In the genomic region with DNA sequence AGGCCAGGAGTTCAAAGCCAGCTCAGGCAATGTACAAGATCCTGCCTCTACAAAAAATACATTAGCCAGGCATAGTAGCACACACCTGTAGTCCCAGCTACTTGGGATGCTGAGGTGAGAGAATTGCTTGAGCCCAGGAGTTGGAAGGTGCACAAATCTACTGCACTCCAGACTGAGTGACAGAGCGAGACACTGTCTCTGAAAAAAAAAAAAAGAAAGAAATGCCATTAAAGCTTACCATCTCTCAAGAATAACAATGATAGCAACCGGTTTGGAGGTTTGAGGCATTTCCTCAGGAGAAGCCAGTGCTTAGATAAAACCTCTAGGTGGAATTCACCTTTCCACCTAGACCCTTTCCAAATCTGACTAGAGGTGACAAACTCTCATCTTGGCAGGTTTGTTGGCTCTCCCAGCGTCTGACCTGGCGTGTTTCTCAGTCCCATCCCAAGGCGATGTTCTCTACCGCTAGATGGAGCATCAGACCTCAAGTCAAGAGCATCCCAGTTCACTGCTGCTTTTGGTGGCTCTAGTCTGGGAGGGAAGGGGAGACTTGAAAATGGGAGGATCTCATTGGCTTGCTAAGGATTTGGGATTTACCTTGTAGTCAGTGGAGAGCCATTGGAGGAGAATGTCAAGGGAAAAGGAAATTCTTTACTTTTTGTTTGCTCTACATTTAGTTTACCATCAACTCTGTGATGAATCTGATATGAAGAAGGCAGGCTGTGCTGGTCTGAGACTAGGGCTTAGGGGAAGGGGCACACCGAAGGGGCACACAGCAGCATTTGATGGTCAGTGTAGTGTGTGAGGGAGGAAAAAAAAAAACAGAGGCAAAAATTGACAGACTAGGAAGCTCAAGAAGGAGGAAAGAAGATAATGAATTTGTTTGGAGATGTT, we compare ENCODE assay signal across 8 cellular contexts.
A peak's percentile ranks its signal among the peaks of the same experiment; 100 is the strongest.
DNase-seq lines count a peak whose midpoint lies in the region; ATAC-seq and TF ChIP-seq lines count a peak whose summit lies in the region.

No MANE protein-coding gene starts in this region.

- H3K36me3 Mint-ChIP-seq in T-helper 17 cell (ENCODE audit: low read depth), result peaks cover 7% of the 10 kb centered on the region

- H3K27me3 ChIP-seq in BE2C, result no peaks in the 10 kb centered on the region

- no peak overlapping the region for H3K4me3 Mint-ChIP-seq in T-helper 17 cell

- peaks cover 32% of the 10 kb centered on the region for H3K36me3 ChIP-seq in BE2C

- no peaks in the 10 kb centered on the region for H3K9me3 ChIP-seq in BE2C
- no peaks in the 10 kb centered on the region for H3K9me3 ChIP-seq in T-helper 17 cell (ENCODE audit: control insufficient read depth, low read length, poor library complexity, severe bottlenecking)

- no peak overlapping the region for H3K4me3 ChIP-seq in BE2C (ENCODE audit: low read depth, low read length)
- no peak overlapping the region for H3K4me3 ChIP-seq in choroid plexus epithelial cell (ENCODE audit: low read depth, low read length)

- peaks cover 15% of the 10 kb centered on the region for H3K4me1 Mint-ChIP-seq in T-helper 17 cell

- DNase-seq in BE2C, result peak; percentile 74
- peak; percentile 50 to 61 for DNase-seq in Kasumi-1 (lab: John Stamatoyannopoulos, UW)
- no peak for DNase-seq in T-helper 17 cell
- DNase-seq in choroid plexus epithelial cell (ENCODE audit: low read depth), result peak; percentile 83
- peak; percentile 71 for DNase-seq in left lobe of liver (ENCODE audit: low spot score)
- peak; percentile 22 for DNase-seq in stimulated activated naive CD8-positive, alpha-beta T cell treated with anti-CD3 and anti-CD28 coated beads, Interleukin-15, Interleukin-2, amounts not matched to agents 100 U/mL and 50 U/mL, for 24 hours

- peak overlapping the region; percentile 32 for H3K27ac Mint-ChIP-seq in T-helper 17 cell

- no peaks in the 10 kb centered on the region for H3K27me3 Mint-ChIP-seq in T-helper 17 cell

- no peaks in the 10 kb centered on the region for H3K4me1 ChIP-seq in BE2C

- peak; percentile 97 for TF ChIP-seq CTCF in BE2C (IDR thresholded peaks at IDR 0.05; ENCODE audit: low read depth, low read length)
- TF ChIP-seq CTCF in choroid plexus epithelial cell (conservative IDR thresholded peaks at IDR 0.05; ENCODE audit: low read depth, low read length), result peak; percentile 91

- ATAC-seq in GM19351 (IDR thresholded peaks at IDR 0.05; ENCODE audit: unreplicated experiment), result peak; percentile 82
- peak; percentile 72 for ATAC-seq in T-helper 17 cell
- peak; percentile 100 for ATAC-seq in left lobe of liver
- ATAC-seq in stimulated activated naive CD8-positive, alpha-beta T cell treated with anti-CD3 and anti-CD28 coated beads, Interleukin-15, Interleukin-2, amounts not matched to agents 100 U/mL and 50 U/mL, for 24 hours, result peak; percentile 46
- no peak for ATAC-seq in GM18867 (IDR thresholded peaks at IDR 0.05; ENCODE audit: unreplicated experiment)

Comparison
In these comparisons a context has a peak if more than half of its experiments do, and no peak if none do; other contexts are left out.
1. DNase-seq: peak in BE2C (single experiment), Kasumi-1 (2 of 2), choroid plexus epithelial cell (single experiment), left lobe of liver (single experiment) and stimulated activated naive CD8-positive, alpha-beta T cell treated with anti-CD3 and anti-CD28 coated beads, Interleukin-15, Interleukin-2, amounts not matched to agents 100 U/mL and 50 U/mL, for 24 hours (single experiment); none in T-helper 17 cell (0 of 3).